8 cellular contexts compared by ENCODE assay signal in the genomic region with DNA sequence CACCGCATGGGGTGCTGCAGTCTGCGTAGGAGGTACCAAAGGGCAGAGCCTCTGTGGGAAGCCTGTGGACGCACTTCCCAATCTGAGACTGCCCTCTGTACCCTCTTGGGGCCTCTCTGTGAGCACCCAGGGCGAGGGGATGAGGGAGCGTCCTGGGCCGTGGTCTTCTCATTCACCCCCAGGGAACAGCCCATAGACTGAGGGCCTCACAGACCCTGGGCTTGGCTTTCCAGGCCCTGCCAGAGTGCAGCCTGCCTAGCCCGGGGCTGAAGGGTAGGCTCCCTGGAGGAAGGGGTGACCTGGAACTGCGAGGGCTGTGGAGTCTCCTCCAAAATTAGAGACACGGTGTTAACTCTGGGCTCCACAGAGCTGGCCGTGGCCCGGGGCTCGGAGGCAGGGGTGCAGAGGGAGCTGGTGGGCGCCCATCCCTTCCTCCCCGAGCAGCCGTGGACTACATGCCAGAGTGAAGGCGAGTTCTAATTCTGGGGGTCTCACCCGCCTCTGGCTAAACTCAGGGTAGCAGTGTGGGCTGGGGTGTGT. TPM values are rescaled to one million over a fixed set of nuclear protein-coding genes. Genes with fewer than 3 reads are reported as not detected.
DNase-seq lines count a peak whose midpoint lies in the region; ATAC-seq, FAIRE-seq and TF ChIP-seq lines count a peak whose summit lies in the region.

No MANE protein-coding gene starts in this region.

- H3K36me3 Mint-ChIP-seq in activated naive CD4-positive, alpha-beta T cell treated with anti-CD3 and anti-CD28 coated beads, Interleukin-2, amount 50 U/mL, for 72 hours: peaks cover 0 to 5% of the 10 kb centered on the region in 2 donors
- H3K36me3 Mint-ChIP-seq in activated naive CD8-positive, alpha-beta T cell treated with anti-CD3 and anti-CD28 coated beads, Interleukin-2, amount 10 ng/mL, durations not matched to agents 7 days and 5 days: peaks cover 6% of the 10 kb centered on the region

- peak overlapping the region; percentile 60 to 81 for H3K27ac ChIP-seq in lung (ENCODE audit: low read depth in 1 of 2, low read length in 1 of 2)

- DNase-seq in activated naive CD4-positive, alpha-beta T cell treated with anti-CD3 and anti-CD28 coated beads, Interleukin-2, amount 50 U/mL, for 72 hours (ENCODE audit: low spot score in 2 of 2): no peak
- no peak for DNase-seq in activated naive CD4-positive, alpha-beta T cell treated with Interleukin-2 at 50 U/mL for 16 hours
- DNase-seq in activated naive CD8-positive, alpha-beta T cell treated with anti-CD3 and anti-CD28 coated beads, Interleukin-2, amount 10 ng/mL, durations not matched to agents 7 days and 5 days: no peak
- DNase-seq in lung (ENCODE audit: low spot score) (no peak), urothelium cell line (ENCODE audit: low spot score) (peak; percentile 27), NK-92 (lab: John Stamatoyannopoulos, UW; ENCODE audit: unreplicated experiment) (no peak), DMS79 (lab: John Stamatoyannopoulos, UW) (no peak)

- TF ChIP-seq CTCF in lung (IDR thresholded peaks at IDR 0.05; ENCODE audit: control extremely low read depth, extremely low read depth): no peak

- H3K4me3 ChIP-seq in lung: no peak overlapping the region

- H3K27ac Mint-ChIP-seq in activated naive CD4-positive, alpha-beta T cell treated with anti-CD3 and anti-CD28 coated beads, Interleukin-2, amount 50 U/mL, for 72 hours: peak overlapping the region; percentile 85 to 93
- peak overlapping the region; percentile 95 for H3K27ac Mint-ChIP-seq in activated naive CD8-positive, alpha-beta T cell treated with anti-CD3 and anti-CD28 coated beads, Interleukin-2, amount 10 ng/mL, durations not matched to agents 7 days and 5 days

- no peak for FAIRE-seq in urothelium cell line (lab: Jason Lieb, UNC)

- peaks cover 0 to 21% of the 10 kb centered on the region in 2 donors for H3K4me1 ChIP-seq in lung (ENCODE audit: control insufficient read depth in 2 of 2, insufficient read depth in 2 of 2, low read length in 2 of 2)

- H3K27me3 Mint-ChIP-seq in activated naive CD8-positive, alpha-beta T cell treated with anti-CD3 and anti-CD28 coated beads, Interleukin-2, amount 10 ng/mL, durations not matched to agents 7 days and 5 days: no peaks in the 10 kb centered on the region

- peak overlapping the region; percentile 77 for H3K4me3 Mint-ChIP-seq in activated naive CD8-positive, alpha-beta T cell treated with anti-CD3 and anti-CD28 coated beads, Interleukin-2, amount 10 ng/mL, durations not matched to agents 7 days and 5 days

- H3K36me3 ChIP-seq in lung (ENCODE audit: control insufficient read depth in 2 of 2, insufficient read depth in 2 of 2, low read length in 2 of 2): peaks cover 4 to 8% of the 10 kb centered on the region in 2 donors

- peaks cover 18% of the 10 kb centered on the region for H3K4me1 Mint-ChIP-seq in activated naive CD8-positive, alpha-beta T cell treated with anti-CD3 and anti-CD28 coated beads, Interleukin-2, amount 10 ng/mL, durations not matched to agents 7 days and 5 days

- ATAC-seq in activated naive CD4-positive, alpha-beta T cell treated with anti-CD3 and anti-CD28 coated beads, Interleukin-2, amount 50 U/mL, for 72 hours: peak; percentile 3 to 14
- no peak for ATAC-seq in activated naive CD8-positive, alpha-beta T cell treated with anti-CD3 and anti-CD28 coated beads, Interleukin-2, amount 10 ng/mL, durations not matched to agents 7 days and 5 days (ENCODE audit: low read depth)
- no peak for ATAC-seq in lung (ENCODE audit: insufficient read depth, low FRiP score)
- ATAC-seq in GM18502 (IDR thresholded peaks at IDR 0.05; ENCODE audit: poor library complexity, unreplicated experiment): no peak

- 70 to 81% methylated on average over 17 of the region's 17 CpGs for WGBS in lung, 2 donors

- POLR2A ChIA-PET in activated naive CD8-positive, alpha-beta T cell treated with anti-CD3 and anti-CD28 coated beads, Interleukin-2, amount 10 ng/mL, durations not matched to agents 7 days and 5 days (lab: Charles Lee): interaction anchor here (0.6 to 2.9 kb wide), 12 partner anchors 11 to 120 kb away, joined by 3 to 19 read pairs (median 5); a partner anchor contains a TSS

- H3K9me3 Mint-ChIP-seq in activated naive CD4-positive, alpha-beta T cell treated with anti-CD3 and anti-CD28 coated beads, Interleukin-2, amount 50 U/mL, for 72 hours: no peaks in the 10 kb centered on the region
- H3K9me3 Mint-ChIP-seq in activated naive CD8-positive, alpha-beta T cell treated with anti-CD3 and anti-CD28 coated beads, Interleukin-2, amount 10 ng/mL, durations not matched to agents 7 days and 5 days: no peaks in the 10 kb centered on the region

- no peaks in the 10 kb centered on the region for H3K9me3 ChIP-seq in lung (ENCODE audit: control insufficient read depth in 2 of 2, insufficient read depth in 1 of 2, low read length in 1 of 2)

- no peaks in the 10 kb centered on the region for H3K27me3 ChIP-seq in lung (ENCODE audit: control insufficient read depth, insufficient read depth)

RNA-seq across cellular contexts. Expression of a gene that starts 0.5 kb away (rescaled TPM):
- 1 to 10 TPM in 1 of 2 donors, under 1 TPM in 1; 0.55 to 1.4 TPM for total RNA-seq in activated naive CD4-positive, alpha-beta T cell treated with anti-CD3 and anti-CD28 coated beads, Interleukin-2, amount 50 U/mL, for 72 hours
- 1 to 10 TPM; 1.1 to 1.6 TPM for total RNA-seq in activated naive CD8-positive, alpha-beta T cell treated with anti-CD3 and anti-CD28 coated beads, Interleukin-2, amount 10 ng/mL, durations not matched to agents 7 days and 5 days
- 1 to 10 TPM; 1.6 to 2.0 TPM for total RNA-seq in lung
- 1 to 10 TPM; 1.8 to 3.5 TPM for polyA plus RNA-seq in lung

RNA-seq across cellular contexts. Expression of a gene that starts 55.7 kb away (rescaled TPM):
- total RNA-seq in activated naive CD4-positive, alpha-beta T cell treated with anti-CD3 and anti-CD28 coated beads, Interleukin-2, amount 50 U/mL, for 72 hours: 1 to 10 TPM; 8.3 to 9.4 TPM
- total RNA-seq in activated naive CD8-positive, alpha-beta T cell treated with anti-CD3 and anti-CD28 coated beads, Interleukin-2, amount 10 ng/mL, durations not matched to agents 7 days and 5 days: 10 to 100 TPM; 21.5 to 26.0 TPM
- 10 to 100 TPM in 1 of 2 donors, 1 to 10 TPM in 1; 8.4 to 12.8 TPM for total RNA-seq in lung
- 10 to 100 TPM in 1 of 2 donors, 1 to 10 TPM in 1; 5.7 to 13.0 TPM for polyA plus RNA-seq in lung

Comparison
In these comparisons a context has a peak if more than half of its experiments do, and no peak if none do; other contexts are left out.
1. ATAC-seq: peak in activated naive CD4-positive, alpha-beta T cell treated with anti-CD3 and anti-CD28 coated beads, Interleukin-2, amount 50 U/mL, for 72 hours (2 of 2); none in activated naive CD8-positive, alpha-beta T cell treated with anti-CD3 and anti-CD28 coated beads, Interleukin-2, amount 10 ng/mL, durations not matched to agents 7 days and 5 days (single experiment), lung (single experiment) and GM18502 (single experiment).